ENCODE assay signal across 1 cellular context in the genomic region with DNA sequence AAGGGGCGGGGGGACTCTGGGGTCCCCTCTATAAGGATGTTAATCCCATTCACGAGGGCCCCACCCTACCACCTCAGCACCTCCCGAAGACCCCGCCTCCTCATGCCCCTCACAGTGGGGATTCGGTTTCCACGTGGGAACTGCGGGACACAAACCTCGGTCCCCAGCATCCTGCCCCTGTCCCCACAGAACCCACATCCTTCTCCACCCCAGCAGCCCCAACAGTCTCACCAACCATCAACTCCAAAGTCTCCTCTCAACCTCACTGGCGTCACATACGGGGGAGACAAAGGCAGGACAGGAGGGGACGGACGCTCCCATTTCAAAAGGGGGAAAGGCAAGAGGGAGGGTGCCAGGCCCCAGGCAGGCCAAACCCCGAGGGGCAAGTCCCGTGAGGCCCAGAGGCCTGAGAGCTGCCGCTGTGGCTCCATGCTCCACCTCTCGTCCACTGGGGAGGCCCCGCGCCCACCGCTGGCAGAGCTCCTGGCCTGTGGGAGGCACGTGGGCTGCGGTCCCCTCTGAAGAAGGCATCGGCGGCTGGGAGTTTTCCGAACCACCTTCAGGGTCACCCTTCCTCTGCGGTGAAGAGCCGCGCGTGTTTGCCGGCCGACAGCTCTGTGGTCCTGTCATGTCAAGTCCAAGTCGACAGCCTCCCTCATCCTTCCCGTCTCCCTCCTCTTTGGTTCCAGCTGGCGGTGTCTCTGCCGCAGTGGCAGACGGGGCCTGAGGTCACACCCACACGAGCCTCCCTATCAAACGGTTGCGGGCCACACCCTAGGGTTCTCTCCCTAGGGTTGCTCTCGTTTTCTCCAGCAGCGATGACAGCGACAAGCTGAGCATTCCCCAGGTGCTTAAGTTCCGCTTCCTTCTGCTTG.
A peak's percentile ranks its signal among the peaks of the same experiment; 100 is the strongest.
TF ChIP-seq lines count a peak whose summit lies in the region.

No MANE protein-coding gene starts in this region.

TF ChIP-seq in K562, 482 proteins besides CTCF, POLR2A, EP300 and RAD21 (continued from another document and continues in another):
- 0 out of 2 replicates have a peak, but pooled peaks have one; percentile 77 for TF ChIP-seq TGIF2 (CRISPR knock-in tag; IDR thresholded peaks at IDR 0.05)
- TF ChIP-seq MTA3 (IDR thresholded peaks at IDR 0.05; ENCODE audit: borderline replicate concordance): peak; percentile 56; the same call in 1 of the 2 replicates
- TF ChIP-seq PHF8 (IDR thresholded peaks at IDR 0.05; ENCODE audit: borderline replicate concordance, low read length): peak; percentile 15; the same call in 1 of the 2 replicates
- TF ChIP-seq, protein P1, sequence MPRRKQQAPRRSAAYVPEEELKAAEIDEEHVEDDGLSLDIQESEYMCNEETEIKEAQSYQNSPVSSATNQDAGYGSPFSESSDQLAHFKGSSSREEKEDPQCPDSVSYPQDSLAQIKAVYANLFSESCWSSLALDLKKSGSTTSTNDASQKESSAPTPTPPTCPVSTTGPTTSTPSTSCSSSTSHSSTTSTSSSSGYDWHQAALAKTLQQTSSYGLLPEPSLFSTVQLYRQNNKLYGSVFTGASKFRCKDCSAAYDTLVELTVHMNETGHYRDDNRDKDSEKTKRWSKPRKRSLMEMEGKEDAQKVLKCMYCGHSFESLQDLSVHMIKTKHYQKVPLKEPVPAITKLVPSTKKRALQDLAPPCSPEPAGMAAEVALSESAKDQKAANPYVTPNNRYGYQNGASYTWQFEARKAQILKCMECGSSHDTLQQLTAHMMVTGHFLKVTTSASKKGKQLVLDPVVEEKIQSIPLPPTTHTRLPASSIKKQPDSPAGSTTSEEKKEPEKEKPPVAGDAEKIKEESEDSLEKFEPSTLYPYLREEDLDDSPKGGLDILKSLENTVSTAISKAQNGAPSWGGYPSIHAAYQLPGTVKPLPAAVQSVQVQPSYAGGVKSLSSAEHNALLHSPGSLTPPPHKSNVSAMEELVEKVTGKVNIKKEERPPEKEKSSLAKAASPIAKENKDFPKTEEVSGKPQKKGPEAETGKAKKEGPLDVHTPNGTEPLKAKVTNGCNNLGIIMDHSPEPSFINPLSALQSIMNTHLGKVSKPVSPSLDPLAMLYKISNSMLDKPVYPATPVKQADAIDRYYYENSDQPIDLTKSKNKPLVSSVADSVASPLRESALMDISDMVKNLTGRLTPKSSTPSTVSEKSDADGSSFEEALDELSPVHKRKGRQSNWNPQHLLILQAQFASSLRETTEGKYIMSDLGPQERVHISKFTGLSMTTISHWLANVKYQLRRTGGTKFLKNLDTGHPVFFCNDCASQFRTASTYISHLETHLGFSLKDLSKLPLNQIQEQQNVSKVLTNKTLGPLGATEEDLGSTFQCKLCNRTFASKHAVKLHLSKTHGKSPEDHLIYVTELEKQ (CRISPR knock-in tag; IDR thresholded peaks at IDR 0.05): no peak
- no peak for TF ChIP-seq HMG20B (CRISPR knock-in tag; IDR thresholded peaks at IDR 0.05)
- TF ChIP-seq SIN3A (IDR thresholded peaks at IDR 0.05; ENCODE audit: borderline replicate concordance in 2 of 2, control insufficient read depth in 1 of 2, low read depth in 2 of 2, low read length in 2 of 2): peak; percentile 97 to 99
- TF ChIP-seq RCOR1 (IDR thresholded peaks at IDR 0.05; ENCODE audit: borderline replicate concordance in 1 of 2, low read depth in 2 of 2, low read length in 2 of 2): peak in 1 of 2 experiments; percentile 88; a peak in 2 of 4 replicates
- no peak; the same call in 1 of the 2 replicates for TF ChIP-seq SIN3B (IDR thresholded peaks at IDR 0.05; ENCODE audit: low read depth)
- TF ChIP-seq CXXC5 (CRISPR knock-in tag; IDR thresholded peaks at IDR 0.05): peak; percentile 78
- TF ChIP-seq MYC (IDR thresholded peaks at IDR 0.05; ENCODE audit: low read depth, low read length): peak; percentile 43; the same call in 1 of the 2 replicates
- no peak for TF ChIP-seq MYC (CRISPR knock-in tag; IDR thresholded peaks at IDR 0.05; ENCODE audit: borderline replicate concordance, low read depth)
- TF ChIP-seq, protein P2, sequence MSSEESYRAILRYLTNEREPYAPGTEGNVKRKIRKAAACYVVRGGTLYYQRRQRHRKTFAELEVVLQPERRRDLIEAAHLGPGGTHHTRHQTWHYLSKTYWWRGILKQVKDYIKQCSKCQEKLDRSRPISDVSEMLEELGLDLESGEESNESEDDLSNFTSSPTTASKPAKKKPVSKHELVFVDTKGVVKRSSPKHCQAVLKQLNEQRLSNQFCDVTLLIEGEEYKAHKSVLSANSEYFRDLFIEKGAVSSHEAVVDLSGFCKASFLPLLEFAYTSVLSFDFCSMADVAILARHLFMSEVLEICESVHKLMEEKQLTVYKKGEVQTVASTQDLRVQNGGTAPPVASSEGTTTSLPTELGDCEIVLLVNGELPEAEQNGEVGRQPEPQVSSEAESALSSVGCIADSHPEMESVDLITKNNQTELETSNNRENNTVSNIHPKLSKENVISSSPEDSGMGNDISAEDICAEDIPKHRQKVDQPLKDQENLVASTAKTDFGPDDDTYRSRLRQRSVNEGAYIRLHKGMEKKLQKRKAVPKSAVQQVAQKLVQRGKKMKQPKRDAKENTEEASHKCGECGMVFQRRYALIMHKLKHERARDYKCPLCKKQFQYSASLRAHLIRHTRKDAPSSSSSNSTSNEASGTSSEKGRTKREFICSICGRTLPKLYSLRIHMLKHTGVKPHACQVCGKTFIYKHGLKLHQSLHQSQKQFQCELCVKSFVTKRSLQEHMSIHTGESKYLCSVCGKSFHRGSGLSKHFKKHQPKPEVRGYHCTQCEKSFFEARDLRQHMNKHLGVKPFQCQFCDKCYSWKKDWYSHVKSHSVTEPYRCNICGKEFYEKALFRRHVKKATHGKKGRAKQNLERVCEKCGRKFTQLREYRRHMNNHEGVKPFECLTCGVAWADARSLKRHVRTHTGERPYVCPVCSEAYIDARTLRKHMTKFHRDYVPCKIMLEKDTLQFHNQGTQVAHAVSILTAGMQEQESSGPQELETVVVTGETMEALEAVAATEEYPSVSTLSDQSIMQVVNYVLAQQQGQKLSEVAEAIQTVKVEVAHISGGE (CRISPR knock-in tag; IDR thresholded peaks at IDR 0.05): no peak
- no peak for TF ChIP-seq ZBTB8A (IDR thresholded peaks at IDR 0.05; ENCODE audit: partially characterized antibody)
- TF ChIP-seq, protein P3, sequence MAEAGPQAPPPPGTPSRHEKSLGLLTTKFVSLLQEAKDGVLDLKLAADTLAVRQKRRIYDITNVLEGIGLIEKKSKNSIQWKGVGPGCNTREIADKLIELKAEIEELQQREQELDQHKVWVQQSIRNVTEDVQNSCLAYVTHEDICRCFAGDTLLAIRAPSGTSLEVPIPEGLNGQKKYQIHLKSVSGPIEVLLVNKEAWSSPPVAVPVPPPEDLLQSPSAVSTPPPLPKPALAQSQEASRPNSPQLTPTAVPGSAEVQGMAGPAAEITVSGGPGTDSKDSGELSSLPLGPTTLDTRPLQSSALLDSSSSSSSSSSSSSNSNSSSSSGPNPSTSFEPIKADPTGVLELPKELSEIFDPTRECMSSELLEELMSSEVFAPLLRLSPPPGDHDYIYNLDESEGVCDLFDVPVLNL (CRISPR knock-in tag; IDR thresholded peaks at IDR 0.05; ENCODE audit: low read depth): no peak
- TF ChIP-seq ELF1 (tag; IDR thresholded peaks at IDR 0.05): no peak
- TF ChIP-seq, protein P4, sequence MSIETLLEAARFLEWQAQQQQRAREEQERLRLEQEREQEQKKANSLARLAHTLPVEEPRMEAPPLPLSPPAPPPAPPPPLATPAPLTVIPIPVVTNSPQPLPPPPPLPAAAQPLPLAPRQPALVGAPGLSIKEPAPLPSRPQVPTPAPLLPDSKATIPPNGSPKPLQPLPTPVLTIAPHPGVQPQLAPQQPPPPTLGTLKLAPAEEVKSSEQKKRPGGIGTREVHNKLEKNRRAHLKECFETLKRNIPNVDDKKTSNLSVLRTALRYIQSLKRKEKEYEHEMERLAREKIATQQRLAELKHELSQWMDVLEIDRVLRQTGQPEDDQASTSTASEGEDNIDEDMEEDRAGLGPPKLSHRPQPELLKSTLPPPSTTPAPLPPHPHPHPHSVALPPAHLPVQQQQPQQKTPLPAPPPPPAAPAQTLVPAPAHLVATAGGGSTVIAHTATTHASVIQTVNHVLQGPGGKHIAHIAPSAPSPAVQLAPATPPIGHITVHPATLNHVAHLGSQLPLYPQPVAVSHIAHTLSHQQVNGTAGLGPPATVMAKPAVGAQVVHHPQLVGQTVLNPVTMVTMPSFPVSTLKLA (conservative IDR thresholded peaks at IDR 0.05): peak; percentile 83 to 91
- TF ChIP-seq SOX6 (IDR thresholded peaks at IDR 0.05): peak; percentile 25; the same call in 1 of the 2 replicates
- TF ChIP-seq SRSF9 (IDR thresholded peaks at IDR 0.05; ENCODE audit: borderline replicate concordance, low read depth, low read length): no peak
- no peak; the same call in 1 of the 2 replicates for TF ChIP-seq KLF6 (CRISPR knock-in tag; IDR thresholded peaks at IDR 0.05; ENCODE audit: borderline replicate concordance)
- TF ChIP-seq RNF2 (IDR thresholded peaks at IDR 0.05): peak; percentile 79; the same call in 1 of the 2 replicates
- TF ChIP-seq MCM3 (IDR thresholded peaks at IDR 0.05): no peak
- TF ChIP-seq ZNF699 (CRISPR knock-in tag; IDR thresholded peaks at IDR 0.05; ENCODE audit: insufficient replicate concordance): no peak
- TF ChIP-seq, protein P5, sequence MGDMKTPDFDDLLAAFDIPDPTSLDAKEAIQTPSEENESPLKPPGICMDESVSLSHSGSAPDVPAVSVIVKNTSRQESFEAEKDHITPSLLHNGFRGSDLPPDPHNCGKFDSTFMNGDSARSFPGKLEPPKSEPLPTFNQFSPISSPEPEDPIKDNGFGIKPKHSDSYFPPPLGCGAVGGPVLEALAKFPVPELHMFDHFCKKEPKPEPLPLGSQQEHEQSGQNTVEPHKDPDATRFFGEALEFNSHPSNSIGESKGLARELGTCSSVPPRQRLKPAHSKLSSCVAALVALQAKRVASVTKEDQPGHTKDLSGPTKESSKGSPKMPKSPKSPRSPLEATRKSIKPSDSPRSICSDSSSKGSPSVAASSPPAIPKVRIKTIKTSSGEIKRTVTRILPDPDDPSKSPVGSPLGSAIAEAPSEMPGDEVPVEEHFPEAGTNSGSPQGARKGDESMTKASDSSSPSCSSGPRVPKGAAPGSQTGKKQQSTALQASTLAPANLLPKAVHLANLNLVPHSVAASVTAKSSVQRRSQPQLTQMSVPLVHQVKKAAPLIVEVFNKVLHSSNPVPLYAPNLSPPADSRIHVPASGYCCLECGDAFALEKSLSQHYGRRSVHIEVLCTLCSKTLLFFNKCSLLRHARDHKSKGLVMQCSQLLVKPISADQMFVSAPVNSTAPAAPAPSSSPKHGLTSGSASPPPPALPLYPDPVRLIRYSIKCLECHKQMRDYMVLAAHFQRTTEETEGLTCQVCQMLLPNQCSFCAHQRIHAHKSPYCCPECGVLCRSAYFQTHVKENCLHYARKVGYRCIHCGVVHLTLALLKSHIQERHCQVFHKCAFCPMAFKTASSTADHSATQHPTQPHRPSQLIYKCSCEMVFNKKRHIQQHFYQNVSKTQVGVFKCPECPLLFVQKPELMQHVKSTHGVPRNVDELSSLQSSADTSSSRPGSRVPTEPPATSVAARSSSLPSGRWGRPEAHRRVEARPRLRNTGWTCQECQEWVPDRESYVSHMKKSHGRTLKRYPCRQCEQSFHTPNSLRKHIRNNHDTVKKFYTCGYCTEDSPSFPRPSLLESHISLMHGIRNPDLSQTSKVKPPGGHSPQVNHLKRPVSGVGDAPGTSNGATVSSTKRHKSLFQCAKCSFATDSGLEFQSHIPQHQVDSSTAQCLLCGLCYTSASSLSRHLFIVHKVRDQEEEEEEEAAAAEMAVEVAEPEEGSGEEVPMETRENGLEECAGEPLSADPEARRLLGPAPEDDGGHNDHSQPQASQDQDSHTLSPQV (IDR thresholded peaks at IDR 0.05): peak; percentile 95
- no peak for TF ChIP-seq ZNF41 (CRISPR knock-in tag; conservative IDR thresholded peaks at IDR 0.05)
- no peak for TF ChIP-seq CBX2 (IDR thresholded peaks at IDR 0.05; ENCODE audit: insufficient read depth, low read length, poor library complexity, severe bottlenecking)
- TF ChIP-seq GABPA (tag; conservative IDR thresholded peaks at IDR 0.05; ENCODE audit: low read depth): no peak
- peak; percentile 93 for TF ChIP-seq KLF1 (tag; IDR thresholded peaks at IDR 0.05)
- TF ChIP-seq SAP30 (IDR thresholded peaks at IDR 0.05; ENCODE audit: borderline replicate concordance, insufficient read depth, low read depth, low read length, poor library complexity, severe bottlenecking): no peak
- no peak for TF ChIP-seq KLF10 (CRISPR knock-in tag; IDR thresholded peaks at IDR 0.05)
- TF ChIP-seq, protein P6, sequence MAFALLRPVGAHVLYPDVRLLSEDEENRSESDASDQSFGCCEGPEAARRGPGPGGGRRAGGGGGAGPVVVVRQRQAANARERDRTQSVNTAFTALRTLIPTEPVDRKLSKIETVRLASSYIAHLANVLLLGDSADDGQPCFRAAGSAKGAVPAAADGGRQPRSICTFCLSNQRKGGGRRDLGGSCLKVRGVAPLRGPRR (CRISPR knock-in tag; IDR thresholded peaks at IDR 0.05): no peak
- TF ChIP-seq EZH2 (IDR thresholded peaks at IDR 0.05; ENCODE audit: borderline replicate concordance, low read depth, low read length): no peak
- TF ChIP-seq, protein P7, sequence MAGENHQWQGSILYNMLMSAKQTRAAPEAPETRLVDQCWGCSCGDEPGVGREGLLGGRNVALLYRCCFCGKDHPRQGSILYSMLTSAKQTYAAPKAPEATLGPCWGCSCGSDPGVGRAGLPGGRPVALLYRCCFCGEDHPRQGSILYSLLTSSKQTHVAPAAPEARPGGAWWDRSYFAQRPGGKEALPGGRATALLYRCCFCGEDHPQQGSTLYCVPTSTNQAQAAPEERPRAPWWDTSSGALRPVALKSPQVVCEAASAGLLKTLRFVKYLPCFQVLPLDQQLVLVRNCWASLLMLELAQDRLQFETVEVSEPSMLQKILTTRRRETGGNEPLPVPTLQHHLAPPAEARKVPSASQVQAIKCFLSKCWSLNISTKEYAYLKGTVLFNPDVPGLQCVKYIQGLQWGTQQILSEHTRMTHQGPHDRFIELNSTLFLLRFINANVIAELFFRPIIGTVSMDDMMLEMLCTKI (IDR thresholded peaks at IDR 0.05; ENCODE audit: partially characterized antibody): no peak
- TF ChIP-seq SMARCB1 (IDR thresholded peaks at IDR 0.05; ENCODE audit: insufficient read length, low read depth): peak; percentile 35
- TF ChIP-seq TCFL5 (CRISPR knock-in tag; conservative IDR thresholded peaks at IDR 0.05): no peak
- no peak for TF ChIP-seq MAFG (tag; conservative IDR thresholded peaks at IDR 0.05)
- 0 out of 2 replicates have a peak, but pooled peaks have one; percentile 38 for TF ChIP-seq ZKSCAN8 (CRISPR knock-in tag; IDR thresholded peaks at IDR 0.05)
- no peak for TF ChIP-seq IRF2 (CRISPR knock-in tag; IDR thresholded peaks at IDR 0.05)
- no peak for TF ChIP-seq PRPF4 (IDR thresholded peaks at IDR 0.05; ENCODE audit: insufficient read depth, low read depth, low read length, poor library complexity, severe bottlenecking)
- no peak for TF ChIP-seq TCF7 (IDR thresholded peaks at IDR 0.05; ENCODE audit: borderline replicate concordance)
- TF ChIP-seq HMG20A (CRISPR knock-in tag; conservative IDR thresholded peaks at IDR 0.05): no peak
- TF ChIP-seq ZNF436 (CRISPR knock-in tag; IDR thresholded peaks at IDR 0.05): no peak
- no peak for TF ChIP-seq SIX5 (IDR thresholded peaks at IDR 0.05; ENCODE audit: borderline replicate concordance in 1 of 2, insufficient read depth in 1 of 2, low read depth in 1 of 2, low read length in 2 of 2)
- TF ChIP-seq DACH1 (IDR thresholded peaks at IDR 0.05; ENCODE audit: partially characterized antibody): peak; percentile 89
- TF ChIP-seq POLR2H (tag; IDR thresholded peaks at IDR 0.05; ENCODE audit: low read depth): no peak
- TF ChIP-seq FUS (optimal IDR thresholded peaks at IDR 0.05; ENCODE audit: low read depth, low read length): no peak
- TF ChIP-seq SPI1 (IDR thresholded peaks at IDR 0.05; ENCODE audit: borderline replicate concordance, low read depth, low read length): no peak
- no peak for TF ChIP-seq XRCC3 (IDR thresholded peaks at IDR 0.05)
- no peak for TF ChIP-seq RBM15 (IDR thresholded peaks at IDR 0.05; ENCODE audit: insufficient read depth, low read length)
- no peak for TF ChIP-seq SETDB1 (IDR thresholded peaks at IDR 0.05; ENCODE audit: low read length)
- no peak for TF ChIP-seq CSDE1 (IDR thresholded peaks at IDR 0.05)
- no peak for TF ChIP-seq HNRNPK (IDR thresholded peaks at IDR 0.05; ENCODE audit: low read depth, low read length, poor library complexity, severe bottlenecking)
